Comparison of ENCODE assay signal across 8 cellular contexts in the genomic region with DNA sequence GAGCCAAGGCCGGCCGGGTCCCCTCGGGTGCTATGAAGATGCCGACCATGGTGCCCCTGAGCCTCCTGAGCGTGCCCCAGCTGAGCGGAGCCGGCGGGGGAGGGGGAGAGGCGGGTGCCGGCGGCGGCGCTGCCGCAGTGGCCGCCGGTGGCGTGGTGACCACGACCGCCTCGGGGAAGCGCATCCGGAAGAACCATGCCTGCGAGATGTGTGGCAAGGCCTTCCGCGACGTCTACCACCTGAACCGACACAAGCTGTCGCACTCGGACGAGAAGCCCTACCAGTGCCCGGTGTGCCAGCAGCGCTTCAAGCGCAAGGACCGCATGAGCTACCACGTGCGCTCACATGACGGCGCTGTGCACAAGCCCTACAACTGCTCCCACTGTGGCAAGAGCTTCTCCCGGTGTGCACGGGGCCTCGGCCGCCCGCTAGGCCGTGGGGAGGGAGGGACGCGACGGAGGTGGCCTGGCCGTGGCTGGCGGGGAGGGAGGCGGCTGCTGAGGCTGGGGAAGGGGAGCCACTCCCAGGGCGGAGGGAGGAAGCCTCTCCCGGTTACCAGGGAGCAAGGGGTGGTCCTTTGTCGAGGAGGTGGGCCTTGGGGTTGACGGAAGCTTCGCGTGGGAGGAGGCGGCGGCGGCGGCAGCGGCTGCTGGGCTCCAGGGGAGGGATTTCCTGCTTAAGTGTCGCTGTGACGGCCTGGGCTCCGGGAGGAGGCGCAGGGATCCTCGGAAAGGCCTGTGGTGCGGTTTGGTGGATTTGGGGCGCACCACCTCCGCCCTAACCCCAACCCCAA. TPM values are rescaled to one million over a fixed set of nuclear protein-coding genes. Genes with fewer than 3 reads are reported as not detected.
DNase-seq lines count a peak whose midpoint lies in the region; ATAC-seq and TF ChIP-seq lines count a peak whose summit lies in the region.

No MANE protein-coding gene starts in this region.

- WGBS in smooth muscle cell (ENCODE audit: low lambda C conversion rate), result under 1% methylated on average over 63 of the region's 69 CpGs

- H3K4me3 ChIP-seq in H7 (ENCODE audit: insufficient read depth, low read depth, low read length), result peak overlapping the region; percentile 86
- H3K4me3 ChIP-seq in cardiac fibroblast (replicated peaks in 1 of 2; ENCODE audit: low read depth in 2 of 2, low read length in 2 of 2), result peak overlapping the region; percentile 52 to 69
- H3K4me3 ChIP-seq in smooth muscle cell, result peak overlapping the region; percentile 47

- peak overlapping the region; percentile 63 for H3K9ac ChIP-seq in smooth muscle cell (ENCODE audit: low read depth)

- ATAC-seq in activated B cell treated with CpG ODN at 0.5 μM for 24 hours (ENCODE audit: low read depth), result peak; percentile 29
- ATAC-seq in HG03135 (IDR thresholded peaks at IDR 0.05; ENCODE audit: unreplicated experiment), result no peak

- TF ChIP-seq CTCF in activated B cell treated with CpG ODN at 0.5 μM for 24 hours (IDR thresholded peaks at IDR 0.05) (no peak), cardiac fibroblast (IDR thresholded peaks at IDR 0.05; ENCODE audit: low read depth, low read length) (peak; percentile 50), smooth muscle cell (IDR thresholded peaks at IDR 0.05; ENCODE audit: borderline replicate concordance, insufficient read depth, poor library complexity, severe bottlenecking) (peak; percentile 45)

- DNase-seq in CMK (ENCODE audit: low read depth), result peak; percentile 69
- peak; percentile 87 for DNase-seq in H7
- peak; percentile 80 for DNase-seq in NCI-H226
- DNase-seq in activated B cell treated with CpG ODN at 0.5 μM for 24 hours, result peak; percentile 74
- DNase-seq in cardiac fibroblast (ENCODE audit: low read depth in 2 of 2), result peak; percentile 96
- DNase-seq in inferior parietal cortex (ENCODE audit: extremely low spot score), result peak; percentile 79
- DNase-seq in smooth muscle cell (lab: John Stamatoyannopoulos, UW; ENCODE audit: unreplicated experiment), result peak; percentile 74

- H3K9me3 ChIP-seq in smooth muscle cell (replicated peaks; ENCODE audit: low read depth), result no peaks in the 10 kb centered on the region

- peaks cover 60% of the 10 kb centered on the region for H3K4me1 Mint-ChIP-seq in activated B cell treated with CpG ODN at 0.5 μM for 24 hours

- no peak overlapping the region for H2AFZ ChIP-seq in smooth muscle cell (ENCODE audit: low read depth)

- H3K27me3 Mint-ChIP-seq in activated B cell treated with CpG ODN at 0.5 μM for 24 hours, result no peaks in the 10 kb centered on the region

- H3K4me2 ChIP-seq in smooth muscle cell, result peak overlapping the region; percentile 84

- H3F3A ChIP-seq in smooth muscle cell (ENCODE audit: low read depth), result peaks cover 35% of the 10 kb centered on the region

- H3K36me3 ChIP-seq in H7 (replicated peaks; ENCODE audit: control insufficient read depth, insufficient read depth, low read length), result peaks cover 17% of the 10 kb centered on the region
- H3K36me3 ChIP-seq in smooth muscle cell (ENCODE audit: low read depth), result no peaks in the 10 kb centered on the region

- H3K79me2 ChIP-seq in smooth muscle cell (ENCODE audit: low read depth), result peaks cover 21% of the 10 kb centered on the region

- H3K36me3 Mint-ChIP-seq in activated B cell treated with CpG ODN at 0.5 μM for 24 hours (ENCODE audit: low read depth), result peaks cover 28% of the 10 kb centered on the region

- POLR2A ChIA-PET in activated B cell treated with CpG ODN at 0.5 μM for 24 hours (lab: Charles Lee), result interaction anchor here (0.5 to 5.5 kb wide), 14 partner anchors 11 to 610 kb away, joined by 3 to 147 read pairs (median 6); partner anchors contain the start of genes ALDOA, KCTD13, KIF22 and MVP

- H4K20me1 ChIP-seq in smooth muscle cell (ENCODE audit: low read depth), result peaks cover 28% of the 10 kb centered on the region

- peak overlapping the region; percentile 81 for H3K27ac Mint-ChIP-seq in activated B cell treated with CpG ODN at 0.5 μM for 24 hours

- H3K4me1 ChIP-seq in smooth muscle cell (ENCODE audit: low read depth), result peaks cover 34% of the 10 kb centered on the region

- CTCF ChIA-PET in activated B cell treated with CpG ODN at 0.5 μM for 24 hours (lab: Charles Lee), result interaction anchor here (0.8 to 2.8 kb wide), 10 partner anchors 9 to 199 kb away, joined by 3 to 43 read pairs (median 8); partner anchors contain the start of genes KIF22, MVP, PAGR1 and TAOK2

- H3K27me3 ChIP-seq in H7 (ENCODE audit: control insufficient read depth, insufficient read depth, low read length) (peaks cover under 1% of the 10 kb centered on the region; the same call in 1 of the 2 replicates), smooth muscle cell (ENCODE audit: low read depth) (no peaks in the 10 kb centered on the region)

- no peaks in the 10 kb centered on the region for H3K9me3 Mint-ChIP-seq in activated B cell treated with CpG ODN at 0.5 μM for 24 hours

- peak overlapping the region; percentile 80 for H3K4me3 Mint-ChIP-seq in activated B cell treated with CpG ODN at 0.5 μM for 24 hours

- peak overlapping the region; percentile 95 for H3K27ac ChIP-seq in smooth muscle cell (ENCODE audit: low read depth)

- intact Hi-C loops in activated B cell treated with CpG ODN at 0.5 μM for 24 hours (cut with micrococcal nuclease), result loop anchor here (1.0 to 2.0 kb wide), 6 partner anchors 9 to 225 kb away; partner anchors contain the start of genes KIF22, MVP and PAGR1

RNA-seq across cellular contexts. Expression of gene MAZ, which starts 1.3 kb away (rescaled TPM):
- 496 and 509 TPM in 2 replicates for total RNA-seq in H7 (2014; rRNA removed; shearing (Covaris generic))
- 172 and 187 TPM in 2 replicates for total RNA-seq in activated B cell treated with CpG ODN at 0.5 μM for 24 hours
- total RNA-seq in smooth muscle cell, result 77.2 and 104 TPM in 2 replicates
- polyA plus RNA-seq in smooth muscle cell, result 215 and 229 TPM in 2 replicates

RNA-seq across cellular contexts. Expression of gene PRRT2, which starts 4.4 kb away (rescaled TPM):
- total RNA-seq in H7 (2014; rRNA removed; shearing (Covaris generic)), result 1.8 and 5.6 TPM in 2 replicates
- total RNA-seq in activated B cell treated with CpG ODN at 0.5 μM for 24 hours (0.11 and 0.54 TPM in 2 replicates), smooth muscle cell (12.2 and 25.9 TPM in 2 replicates)
- polyA plus RNA-seq in smooth muscle cell, result 12.2 and 20.1 TPM in 2 replicates

RNA-seq across cellular contexts. Expression of gene PAGR1, which starts 8.3 kb away (rescaled TPM):
- total RNA-seq in H7 (2014; rRNA removed; shearing (Covaris generic)), result 62.1 and 67.1 TPM in 2 replicates
- total RNA-seq in activated B cell treated with CpG ODN at 0.5 μM for 24 hours (18.6 and 20.3 TPM in 2 replicates), smooth muscle cell (15.6 and 21.1 TPM in 2 replicates)
- polyA plus RNA-seq in smooth muscle cell, result 34.5 and 44.8 TPM in 2 replicates

RNA-seq across cellular contexts. Expression of gene MVP, which starts 12.6 kb away (rescaled TPM):
- total RNA-seq in H7 (2014; rRNA removed; shearing (Covaris generic)), result 7.0 and 22.0 TPM in 2 replicates
- total RNA-seq in activated B cell treated with CpG ODN at 0.5 μM for 24 hours (177 and 179 TPM in 2 replicates), smooth muscle cell (47.5 and 57.4 TPM in 2 replicates)
- 110 and 123 TPM in 2 replicates for polyA plus RNA-seq in smooth muscle cell

RNA-seq across cellular contexts. Expression of gene KIF22, which starts 17.1 kb away (rescaled TPM):
- total RNA-seq in H7 (2014; rRNA removed; shearing (Covaris generic)), result 202 and 205 TPM in 2 replicates
- 33.1 and 40.1 TPM in 2 replicates for total RNA-seq in activated B cell treated with CpG ODN at 0.5 μM for 24 hours
- 16.0 and 19.8 TPM in 2 replicates for total RNA-seq in smooth muscle cell
- 33.5 and 35.7 TPM in 2 replicates for polyA plus RNA-seq in smooth muscle cell
